8 cellular contexts compared by ENCODE assay signal in the genomic region with DNA sequence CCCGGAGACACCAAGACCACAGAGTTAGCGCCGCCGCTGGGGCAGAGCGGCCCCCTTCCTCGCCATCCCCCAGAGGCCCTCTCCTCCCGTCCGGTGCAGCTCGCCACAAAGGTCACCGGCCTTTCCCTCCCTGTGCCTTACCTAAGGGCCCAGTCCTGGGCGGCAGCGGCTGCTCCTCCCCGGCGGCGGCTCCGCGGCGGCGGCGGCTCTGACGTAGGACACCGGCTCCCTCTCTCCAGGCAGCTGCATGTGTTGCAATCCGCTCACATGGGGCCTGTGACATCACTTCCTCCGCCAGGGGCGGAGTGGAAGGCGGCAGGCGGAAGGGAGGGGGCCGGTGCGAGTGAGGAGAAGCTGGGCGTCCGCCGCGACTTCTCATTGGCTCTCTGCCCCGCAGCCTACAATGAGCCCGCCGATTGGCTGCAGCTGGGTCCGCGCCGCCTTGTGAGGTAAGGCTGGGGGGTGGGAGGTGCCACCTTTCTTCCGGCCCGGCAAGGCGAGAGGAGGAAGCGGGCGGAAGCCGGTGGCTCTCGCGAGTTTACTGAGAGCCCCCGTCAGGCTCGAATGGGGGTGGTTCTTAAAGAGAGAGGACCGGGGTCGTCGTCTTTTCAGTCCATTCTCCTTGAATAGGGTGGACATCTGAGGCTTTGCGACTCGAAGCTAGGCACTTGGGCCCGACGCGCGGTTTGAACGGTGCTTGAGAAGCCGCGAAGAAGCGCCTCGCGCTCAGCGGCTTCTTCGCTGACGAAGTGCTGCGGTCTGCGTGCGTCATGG. TPM values are rescaled to one million over a fixed set of nuclear protein-coding genes. Genes with fewer than 3 reads are reported as not detected.
A peak's percentile ranks its signal among the peaks of the same experiment; 100 is the strongest.
DNase-seq lines count a peak whose midpoint lies in the region; ATAC-seq and TF ChIP-seq lines count a peak whose summit lies in the region.

A gene (minus strand): TSS at position 281 of the 774 bp plus-strand sequence. CDS start 318 bp downstream, outside the sequence.

- ATAC-seq in GM21737 (IDR thresholded peaks at IDR 0.05; ENCODE audit: unreplicated experiment) = peak; percentile 90

- H3K27me3 ChIP-seq in KMS-11 (ENCODE audit: insufficient read depth, low read depth) (no peaks in the 10 kb centered on the region), Peyer's patch (no peaks in the 10 kb centered on the region), esophagus (ENCODE audit: control insufficient read depth in 1 of 2, insufficient read depth in 2 of 2, low read length in 2 of 2) (no peaks in the 10 kb centered on the region), muscle layer of colon (ENCODE audit: control insufficient read depth in 1 of 2, insufficient read depth in 2 of 2, low read length in 2 of 2) (no peaks in the 10 kb centered on the region)

- H3K9me3 ChIP-seq in Peyer's patch (no peaks in the 10 kb centered on the region), esophagus (ENCODE audit: control insufficient read depth in 2 of 2, insufficient read depth in 1 of 2, low read depth in 1 of 2, low read length in 1 of 2) (no peaks in the 10 kb centered on the region), muscle layer of colon (ENCODE audit: low read length) (no peaks in the 10 kb centered on the region)

- H3K79me2 ChIP-seq in KMS-11 (ENCODE audit: insufficient read depth, low read depth) = peaks cover 90% of the 10 kb centered on the region

- H3K9ac ChIP-seq in KMS-11 (peak within 1 kb of the TSS; percentile 93), muscle layer of colon (ENCODE audit: low read length) (peak within 1 kb of the TSS; percentile 98)

- TF ChIP-seq CTCF in KMS-11 (conservative IDR thresholded peaks at IDR 0.05; ENCODE audit: low read depth, low read length) (no peak), Peyer's patch (IDR thresholded peaks at IDR 0.05) (peak in 2 of 6 experiments; percentile 17 to 21)

- H2AFZ ChIP-seq in KMS-11 (ENCODE audit: low read depth) = peak within 1 kb of the TSS; percentile 64

- no peaks in the 10 kb centered on the region; the same call in 1 of the 2 replicates for H3K36me3 ChIP-seq in KMS-11 (ENCODE audit: insufficient read depth)
- no peaks in the 10 kb centered on the region for H3K36me3 ChIP-seq in Peyer's patch
- H3K36me3 ChIP-seq in esophagus (ENCODE audit: control insufficient read depth in 2 of 2, insufficient read depth in 2 of 2, low read length in 1 of 2) = no peaks in the 10 kb centered on the region
- no peaks in the 10 kb centered on the region for H3K36me3 ChIP-seq in muscle layer of colon (ENCODE audit: insufficient read depth, low read length)

- DNase-seq in DMS53 treated with DMSO at 0.1 percent for 48 hours (lab: John Stamatoyannopoulos, UW; ENCODE audit: unreplicated experiment) (peak; percentile 98), Peyer's patch (peak; percentile 100)
- peak; percentile 99 for DNase-seq in activated T-cell treated with anti-CD3 and anti-CD28 coated beads, Interleukin-2, amount 50 U/mL, for 48 hours
- peak; percentile 97 for DNase-seq in stimulated activated CD8-positive, alpha-beta memory T cell treated with anti-CD3 and anti-CD28 coated beads, Interleukin-7, amount 100 ng/mL, for 24 hours (ENCODE audit: low read depth)

- TF ChIP-seq POLR2A in Peyer's patch (IDR thresholded peaks at IDR 0.05) = peak; percentile 99 to 100

- H4K20me1 ChIP-seq in KMS-11 (ENCODE audit: insufficient read depth) = peaks cover 17% of the 10 kb centered on the region; the same call in 1 of the 2 replicates

- 0 to 1% methylated on average over 62 to 70 of the region's 70 CpGs for WGBS in esophagus, 2 donors

- H3K4me1 ChIP-seq in KMS-11 (ENCODE audit: low read depth, poor library complexity, severe bottlenecking) (peaks cover 51% of the 10 kb centered on the region), Peyer's patch (peaks cover 0 to 61% (median 23%) of the 10 kb centered on the region in 4 donors), esophagus (ENCODE audit: control insufficient read depth in 2 of 2, insufficient read depth in 2 of 2, low read length in 1 of 2) (peaks cover 0 to 7% of the 10 kb centered on the region in 2 donors), muscle layer of colon (ENCODE audit: insufficient read depth, low read length) (peaks cover 52% of the 10 kb centered on the region)

- H3K4me2 ChIP-seq in KMS-11 = peak within 1 kb of the TSS; percentile 96

- H3K27ac ChIP-seq in KMS-11 (peak within 1 kb of the TSS; percentile 91), Peyer's patch (peak within 1 kb of the TSS; percentile 95 to 99 (median 98)), esophagus (ENCODE audit: low read depth in 2 of 2, low read length in 1 of 2) (peak within 1 kb of the TSS; percentile 97 to 100), muscle layer of colon (ENCODE audit: low read depth, low read length) (peak within 1 kb of the TSS; percentile 95)

- H3K4me3 ChIP-seq in KMS-11 (IDR thresholded peaks at IDR 0.05; ENCODE audit: insufficient read depth, low read depth, low read length) (peak within 1 kb of the TSS; percentile 33), Peyer's patch (peak within 1 kb of the TSS; percentile 79 to 95 (median 84)), esophagus (ENCODE audit: low read depth in 1 of 2, low read length in 2 of 2) (peak within 1 kb of the TSS; percentile 94 to 99), muscle layer of colon (ENCODE audit: low read depth in 1 of 2, low read length in 2 of 2) (peak within 1 kb of the TSS; percentile 84 to 95)

RNA-seq across cellular contexts. Expression of the gene that starts here (rescaled TPM):
- total RNA-seq in Peyer's patch = 10 to 100 TPM; 33.3 to 75.1 (median 39.3) TPM
- 10 to 100 TPM; 38.9 to 64.8 TPM for polyA plus RNA-seq in esophagus

Comparison
In these comparisons a context has a peak if more than half of its experiments do, and no peak if none do; other contexts are left out.
1. Peak in every context shown above with its lines: DNase-seq, ATAC-seq, H3K4me3 ChIP-seq and H3K27ac ChIP-seq.
2. H3K4me3 ChIP-seq: peak in every context shown above with its lines; median percentile 96 in esophagus; 90 in muscle layer of colon; 84 in Peyer's patch; 33 in KMS-11.